ENCODE assay signal across 2 cellular contexts in genomic region chr1:161737625-161738024, GRCh38.
TF ChIP-seq lines count a peak whose summit lies in the region.

No MANE protein-coding gene starts in this region.

TF ChIP-seq in GM23338, 12 proteins besides CTCF, POLR2A, EP300 and RAD21:
- TF ChIP-seq CREB1 (CRISPR knock-in tag; IDR thresholded peaks at IDR 0.05; ENCODE audit: low read depth) (no peak), STAT1 (IDR thresholded peaks at IDR 0.05; ENCODE audit: unreplicated experiment) (no peak), NANOG (IDR thresholded peaks at IDR 0.05; ENCODE audit: borderline replicate concordance) (peak; percentile 38; the same call in 1 of the 2 replicates)
TF ChIP-seq in GM23338: peak in this region for 1.

TF ChIP-seq in IMR-90, 13 proteins besides CTCF, POLR2A, EP300 and RAD21:
- TF ChIP-seq RFX5 (IDR thresholded peaks at IDR 0.05; ENCODE audit: low read depth, low read length) (no peak), MAFK (IDR thresholded peaks at IDR 0.05; ENCODE audit: low read depth, low read length) (no peak)
TF ChIP-seq in IMR-90: peak in this region for 0.
